34 cellular contexts compared by ENCODE assay signal in genomic region chr3:155097009-155097349, GRCh38. TPM values are rescaled to one million over a fixed set of nuclear protein-coding genes. Genes with fewer than 3 reads are reported as not detected.
"Had no signal": no experiment of that assay in that cellular context is flagged by ENCODE, and none has a peak within 500 bp of the region (broad histone marks: within the 10 kb centered on the region; RNA-seq: fewer than 3 reads in every experiment).

No MANE protein-coding gene starts in this region.

- H3K27me3 Mint-ChIP-seq: activated B cell treated with CpG ODN at 0.5 μM for 24 hours; activated CD4-positive, alpha-beta memory T cell treated with anti-CD3 and anti-CD28 coated beads for 36 hours had no signal

- DNase-seq: activated B cell treated with CpG ODN at 0.5 μM for 24 hours; activated CD4-positive, alpha-beta memory T cell treated with anti-CD3 and anti-CD28 coated beads for 36 hours; activated CD4-positive, alpha-beta T cell treated with anti-CD3 and anti-CD28 coated beads for 4 hours; activated CD4-positive, alpha-beta T cell treated with anti-CD3 and anti-CD28 coated beads, Interleukin-2, amount 50 U/mL, for 1 hour; activated CD4-positive, CD25-positive, alpha-beta regulatory T cell treated with anti-CD3 and anti-CD28 coated beads, Interleukin-2, amount 50 U/mL, for 72 hours; activated CD8-positive, alpha-beta memory T cell treated with anti-CD3 and anti-CD28 coated beads, Interleukin-2, amount 50 U/mL, for 4 hours; activated gamma-delta T cell treated with Interleukin-2 at 50 U/mL for 16 hours; activated naive CD4-positive, alpha-beta T cell treated with anti-CD3 and anti-CD28 coated beads for 36 hours; activated T-cell treated with anti-CD3 and anti-CD28 coated beads for 4 hours; activated T-cell treated with anti-CD3 and anti-CD28 coated beads, Interleukin-2, amount 50 U/mL, for 4 hours; adrenal gland; body of pancreas; NCI-H1105; NCI-H1417 treated with DMSO at 0.1 percent for 48 hours; NCI-H1694; NCI-H1930; NCI-H2081 treated with DMSO at 0.1 percent for 48 hours; NCI-H345; NCI-H524 treated with DMSO at 0.1 percent for 48 hours; PC-3; Peyer's patch; RPMI8226; SHP77 treated with DMSO at 0.1 percent for 48 hours; SK-N-SH; SW 1271; T-helper 1 cell; T-helper 2 cell; T-helper 9 cell had no signal

- H3K4me3 Mint-ChIP-seq: activated B cell treated with CpG ODN at 0.5 μM for 24 hours; activated CD4-positive, alpha-beta memory T cell treated with anti-CD3 and anti-CD28 coated beads for 36 hours; activated naive CD4-positive, alpha-beta T cell treated with anti-CD3 and anti-CD28 coated beads for 36 hours; activated T-cell treated with anti-CD3 and anti-CD28 coated beads, Interleukin-2, amount 50 U/mL, for 4 hours; activated T-helper 1 cell treated with anti-CD3 and anti-CD28 coated beads, Interleukin-12 subunit alpha, Interleukin-12 subunit beta, Interleukin-2, Interleukin-4 antibody, amounts not matched to agents 30 ng/mL and 10 ng/mL and 1 ng/mL, durations not matched to agents 14 hours and 24 hours and 36 hours had no signal

- H3K9me3 ChIP-seq: adrenal gland, body of pancreas, breast epithelium, Peyer's patch, SJSA1, SK-N-SH had no signal

- ATAC-seq: activated naive CD4-positive, alpha-beta T cell treated with anti-CD3 and anti-CD28 coated beads, Interleukin-2, amount 50 U/mL, for 72 hours; activated T-cell treated with anti-CD3 and anti-CD28 coated beads, Interleukin-2, amount 50 U/mL, for 4 hours; body of pancreas; PC-3 had no signal

- H3K36me3 Mint-ChIP-seq: activated CD4-positive, alpha-beta memory T cell treated with anti-CD3 and anti-CD28 coated beads for 36 hours; activated naive CD4-positive, alpha-beta T cell treated with anti-CD3 and anti-CD28 coated beads, Interleukin-2, amount 50 U/mL, for 72 hours had no signal

- H3K4me1 ChIP-seq: adrenal gland, body of pancreas, breast epithelium, Peyer's patch, SJSA1 had no signal

- H3K9me3 Mint-ChIP-seq: activated B cell treated with CpG ODN at 0.5 μM for 24 hours; activated naive CD4-positive, alpha-beta T cell treated with anti-CD3 and anti-CD28 coated beads for 36 hours had no signal

- H3K27me3 ChIP-seq: adrenal gland, body of pancreas, breast epithelium, Peyer's patch, SJSA1 had no signal

- H3K36me3 ChIP-seq: adrenal gland, breast epithelium, SJSA1 had no signal

- H3K27ac ChIP-seq: adrenal gland, body of pancreas, breast epithelium, Peyer's patch, SJSA1, VCaP had no signal

- H3K4me3 ChIP-seq: adrenal gland, body of pancreas, breast epithelium, Peyer's patch, SJSA1 had no signal

- H3K27ac Mint-ChIP-seq: activated B cell treated with CpG ODN at 0.5 μM for 24 hours; activated CD4-positive, alpha-beta memory T cell treated with anti-CD3 and anti-CD28 coated beads for 36 hours; activated naive CD4-positive, alpha-beta T cell treated with anti-CD3 and anti-CD28 coated beads for 36 hours; activated naive CD4-positive, alpha-beta T cell treated with anti-CD3 and anti-CD28 coated beads, Interleukin-2, amount 50 U/mL, for 72 hours; activated T-helper 1 cell treated with anti-CD3 and anti-CD28 coated beads, Interleukin-12 subunit alpha, Interleukin-12 subunit beta, Interleukin-2, Interleukin-4 antibody, amounts not matched to agents 30 ng/mL and 10 ng/mL and 1 ng/mL, durations not matched to agents 14 hours and 24 hours and 36 hours had no signal

RNA-seq across cellular contexts. Expression of gene MME, which starts 16.9 kb away (rescaled TPM):
- total RNA-seq: activated CD4-positive, alpha-beta memory T cell treated with anti-CD3 and anti-CD28 coated beads for 36 hours; activated naive CD4-positive, alpha-beta T cell treated with anti-CD3 and anti-CD28 coated beads for 36 hours; activated naive CD4-positive, alpha-beta T cell treated with anti-CD3 and anti-CD28 coated beads, Interleukin-2, amount 50 U/mL, for 72 hours; activated T-helper 1 cell treated with anti-CD3 and anti-CD28 coated beads, Interleukin-12 subunit alpha, Interleukin-12 subunit beta, Interleukin-2, Interleukin-4 antibody, amounts not matched to agents 30 ng/mL and 10 ng/mL and 1 ng/mL, durations not matched to agents 14 hours and 24 hours and 36 hours; NCI-H460 had no signal
